Comparison of ENCODE assay signal across 9 cellular contexts in genomic region chr12:32534698-32535097, GRCh38.
DNase-seq lines count a peak whose midpoint lies in the region; TF ChIP-seq lines count a peak whose summit lies in the region.
"Had no signal": no experiment of that assay in that cellular context is flagged by ENCODE, and none has a peak within 500 bp of the region (broad histone marks: within the 10 kb centered on the region; RNA-seq: fewer than 3 reads in every experiment).

No MANE protein-coding gene starts in this region.

- no peaks in the 10 kb centered on the region for H3K27me3 ChIP-seq in Loucy (ENCODE audit: insufficient read depth, low read length, poor library complexity, severe bottlenecking)
- H3K27me3 ChIP-seq in testis = no peaks in the 10 kb centered on the region

- DNase-seq in cardiac fibroblast (ENCODE audit: low read depth in 2 of 2) = peak in 1 of 2 donors; percentile 19
- DNase-seq in testis = no peak
- no peak for DNase-seq in 8988T
- DNase-seq in KBM-7 = no peak
- DNase-seq in NCI-H748 (lab: John Stamatoyannopoulos, UW; ENCODE audit: unreplicated experiment) = no peak
- no peak for DNase-seq in stimulated activated naive CD4-positive, alpha-beta T cell treated with Interleukin-2 at 50 U/mL for 16 hours (lab: John Stamatoyannopoulos, UW)
- DNase-seq: stimulated activated CD4-positive, alpha-beta T cell treated with anti-CD3 and anti-CD28 coated beads, Interleukin-4, amount 100 ng/mL, for 1 hour had no signal

- H3K36me3 ChIP-seq in Loucy (ENCODE audit: insufficient read depth, low read length) = no peaks in the 10 kb centered on the region
- H3K36me3 ChIP-seq in mesodermal cell (ENCODE audit: control insufficient read depth, insufficient read depth, low read length) = no peaks in the 10 kb centered on the region
- no peaks in the 10 kb centered on the region for H3K36me3 ChIP-seq in testis (ENCODE audit: low read depth, missing control alignments)

- in situ Hi-C loops in KBM-7 (cut with MboI; ENCODE audit: low pct_unique_long_range_greater_than_20kb, low sequenced_read_pairs) = no loop called here

- no peak for TF ChIP-seq CTCF in Loucy (conservative IDR thresholded peaks at IDR 0.05; ENCODE audit: low read length)
- no peak for TF ChIP-seq CTCF in cardiac fibroblast (IDR thresholded peaks at IDR 0.05; ENCODE audit: low read depth, low read length)
- no peak for TF ChIP-seq CTCF in testis (IDR thresholded peaks at IDR 0.05)

- H3K9ac ChIP-seq in Loucy (ENCODE audit: low read depth, low read length, poor library complexity, severe bottlenecking) = peak overlapping the region; percentile 68

- no CpG with 5 or more reads among the region's 1 CpG for WGBS in mesodermal cell (ENCODE audit: insufficient coverage in 2 of 2), 2 experiments
- WGBS in testis, 2 donors = 17 to 29% methylated on average over 1 of the region's 1 CpG

- no peaks in the 10 kb centered on the region for H3F3A ChIP-seq in Loucy (ENCODE audit: low read depth)

- H3K9me2 ChIP-seq in Loucy (replicated peaks; ENCODE audit: low read depth, low read length) = no peaks in the 10 kb centered on the region

- H4K20me1 ChIP-seq in Loucy (ENCODE audit: insufficient read depth, low read length, poor library complexity, severe bottlenecking) = no peaks in the 10 kb centered on the region

- H3K4me2 ChIP-seq in Loucy (ENCODE audit: low read depth, low read length, poor library complexity, severe bottlenecking) = peak overlapping the region; percentile 84

- TF ChIP-seq POLR2A in testis (IDR thresholded peaks at IDR 0.05) = no peak

- H3K9me3 ChIP-seq in Loucy (ENCODE audit: insufficient read depth, low read depth, low read length) = no peaks in the 10 kb centered on the region
- no peaks in the 10 kb centered on the region for H3K9me3 ChIP-seq in mesodermal cell (ENCODE audit: control insufficient read depth, low read length)
- no peaks in the 10 kb centered on the region for H3K9me3 ChIP-seq in testis

- H3K4me1 ChIP-seq in Loucy (ENCODE audit: insufficient read depth, low read length, poor library complexity, severe bottlenecking) (peaks cover 33% of the 10 kb centered on the region), mesodermal cell (ENCODE audit: control insufficient read depth, insufficient read depth, low read length, poor library complexity, severe bottlenecking) (peaks cover 12% of the 10 kb centered on the region), testis (no peaks in the 10 kb centered on the region)

- H3K27ac ChIP-seq in mesodermal cell (ENCODE audit: low read depth, low read length, severe bottlenecking) = no peak overlapping the region
- H3K27ac ChIP-seq in testis = peak overlapping the region; percentile 60 to 80

- peak overlapping the region; percentile 74 for H3K4me3 ChIP-seq in Loucy (ENCODE audit: low read length, poor library complexity, severe bottlenecking)
- H3K4me3 ChIP-seq in cardiac fibroblast (replicated peaks in 1 of 2; ENCODE audit: low read depth in 2 of 2, low read length in 2 of 2) = peak overlapping the region; percentile 44 to 64
- H3K4me3 ChIP-seq in mesodermal cell (ENCODE audit: extremely low read depth, insufficient read depth, low read length, poor library complexity, severe bottlenecking) = peak overlapping the region; percentile 20
- peak overlapping the region; percentile 0 to 2 for H3K4me3 ChIP-seq in testis

- intact Hi-C loops in testis (cut with DNase I; ENCODE audit: low total_unique reads) = no loop called here

- H2AFZ ChIP-seq in Loucy (ENCODE audit: low read length) = peak overlapping the region; percentile 58

- H3K79me2 ChIP-seq in Loucy (ENCODE audit: insufficient read depth, low read length) = no peaks in the 10 kb centered on the region

Comparison
In these comparisons a context has a peak if more than half of its experiments do, and no peak if none do; other contexts are left out.
1. H3K4me3 ChIP-seq: peak in every context shown above with its lines; median percentile 74 in Loucy; 54 in cardiac fibroblast; 20 in mesodermal cell; 1 in testis.